ENCODE assay signal across 10 cellular contexts in the genomic region with DNA sequence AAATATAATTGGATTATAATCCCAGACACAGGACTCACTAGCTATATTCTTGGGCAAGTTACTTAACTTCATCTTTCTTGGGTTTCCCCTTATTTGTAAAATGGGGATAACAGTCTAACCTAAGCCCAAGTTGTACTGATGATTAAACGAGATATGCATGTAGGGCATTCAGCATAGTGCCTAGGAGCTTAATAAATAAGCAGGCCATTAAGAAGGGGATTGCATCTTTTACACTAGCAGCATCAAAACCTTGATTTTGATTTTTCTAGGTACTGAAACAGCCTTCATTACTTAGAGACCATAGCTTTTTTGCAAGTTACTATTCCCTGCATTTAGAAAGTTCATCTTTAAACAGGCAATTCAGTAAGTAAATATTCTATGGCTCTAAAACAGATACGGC. TPM values are rescaled to one million over a fixed set of nuclear protein-coding genes. Genes with fewer than 3 reads are reported as not detected.
DNase-seq lines count a peak whose midpoint lies in the region; ATAC-seq, FAIRE-seq and TF ChIP-seq lines count a peak whose summit lies in the region.
"Had no signal": no experiment of that assay in that cellular context is flagged by ENCODE, and none has a peak within 500 bp of the region (broad histone marks: within the 10 kb centered on the region; RNA-seq: fewer than 3 reads in every experiment).

No MANE protein-coding gene starts in this region.

- 75 to 80% methylated on average over 1 to 2 of the region's 2 CpGs for WGBS in mesodermal cell (ENCODE audit: insufficient coverage in 2 of 2), 2 experiments

- no peak overlapping the region for H3K27ac ChIP-seq in mesodermal cell (ENCODE audit: low read depth, low read length, severe bottlenecking)

- no peaks in the 10 kb centered on the region for H3K9me3 Mint-ChIP-seq in activated naive CD8-positive, alpha-beta T cell (ENCODE audit: low read depth)
- H3K9me3 Mint-ChIP-seq in activated naive CD8-positive, alpha-beta T cell treated with anti-CD3 and anti-CD28 coated beads for 36 hours: no peaks in the 10 kb centered on the region
- H3K9me3 Mint-ChIP-seq in MCF 10A (ENCODE audit: unreplicated experiment): no peaks in the 10 kb centered on the region
- no peaks in the 10 kb centered on the region for H3K9me3 Mint-ChIP-seq in type B pancreatic cell
- H3K9me3 Mint-ChIP-seq: effector memory CD8-positive, alpha-beta T cell had no signal

- DNase-seq in activated naive CD8-positive, alpha-beta T cell treated with anti-CD3 and anti-CD28 coated beads for 36 hours: no peak
- DNase-seq in MCF 10A (ENCODE audit: unreplicated experiment): no peak
- no peak for DNase-seq in type B pancreatic cell (ENCODE audit: extremely low spot score, unreplicated experiment)
- DNase-seq in GM12891 (ENCODE audit: insufficient read length, low spot score): no peak
- no peak for DNase-seq in frontal cortex (ENCODE audit: low spot score in 2 of 2)
- DNase-seq: effector memory CD8-positive, alpha-beta T cell; GDM1 had no signal

- no peaks in the 10 kb centered on the region for H3K36me3 Mint-ChIP-seq in activated naive CD8-positive, alpha-beta T cell
- H3K36me3 Mint-ChIP-seq in activated naive CD8-positive, alpha-beta T cell treated with anti-CD3 and anti-CD28 coated beads for 36 hours: peaks cover 8% of the 10 kb centered on the region
- H3K36me3 Mint-ChIP-seq in MCF 10A (ENCODE audit: insufficient read depth, unreplicated experiment) (peaks cover 13% of the 10 kb centered on the region), type B pancreatic cell (no peaks in the 10 kb centered on the region)

- no peaks in the 10 kb centered on the region for H3K4me1 ChIP-seq in mesodermal cell (ENCODE audit: control insufficient read depth, insufficient read depth, low read length, poor library complexity, severe bottlenecking)

- H3K4me3 Mint-ChIP-seq in activated naive CD8-positive, alpha-beta T cell: peak overlapping the region; percentile 93
- no peak overlapping the region for H3K4me3 Mint-ChIP-seq in activated naive CD8-positive, alpha-beta T cell treated with anti-CD3 and anti-CD28 coated beads for 36 hours
- peak overlapping the region; percentile 78 for H3K4me3 Mint-ChIP-seq in MCF 10A (ENCODE audit: unreplicated experiment)
- H3K4me3 Mint-ChIP-seq in type B pancreatic cell: peak overlapping the region; percentile 92

- peaks cover 24% of the 10 kb centered on the region for H3K4me1 Mint-ChIP-seq in activated naive CD8-positive, alpha-beta T cell (ENCODE audit: low read depth)
- peaks cover 19% of the 10 kb centered on the region for H3K4me1 Mint-ChIP-seq in activated naive CD8-positive, alpha-beta T cell treated with anti-CD3 and anti-CD28 coated beads for 36 hours
- no peaks in the 10 kb centered on the region for H3K4me1 Mint-ChIP-seq in MCF 10A (ENCODE audit: insufficient read depth, unreplicated experiment)
- H3K4me1 Mint-ChIP-seq in type B pancreatic cell (ENCODE audit: unreplicated experiment): peaks cover 13% of the 10 kb centered on the region

- no peak for FAIRE-seq in GM12891 (lab: Jason Lieb, UNC)
- FAIRE-seq in frontal cortex (lab: Jason Lieb, UNC): no peak

- intact Hi-C loops in MCF 10A (cut with micrococcal nuclease): no loop called here

- ATAC-seq in GM21737 (IDR thresholded peaks at IDR 0.05; ENCODE audit: unreplicated experiment): no peak
- ATAC-seq: effector memory CD8-positive, alpha-beta T cell had no signal

- no TSS peak for BruUV-seq in MCF 10A (replicated peaks; lab: Mats Ljungman, UMichigan)

- peaks cover 3% of the 10 kb centered on the region for H3K36me3 ChIP-seq in mesodermal cell (ENCODE audit: control insufficient read depth, insufficient read depth, low read length)

- POLR2A ChIA-PET in MCF 10A (lab: Yijun Ruan, JAX): interaction anchor here (0.6 to 2.0 kb wide), 10 partner anchors 11 to 697 kb away, joined by 3 to 10 read pairs (median 3); no protein-coding TSS in a partner anchor

- H3K9me3 ChIP-seq in mesodermal cell (ENCODE audit: control insufficient read depth, low read length): no peaks in the 10 kb centered on the region

- no peak overlapping the region for H3K27ac Mint-ChIP-seq in activated naive CD8-positive, alpha-beta T cell
- H3K27ac Mint-ChIP-seq in activated naive CD8-positive, alpha-beta T cell treated with anti-CD3 and anti-CD28 coated beads for 36 hours: no peak overlapping the region
- H3K27ac Mint-ChIP-seq in MCF 10A (ENCODE audit: low read depth, unreplicated experiment): peak overlapping the region; percentile 75
- H3K27ac Mint-ChIP-seq in type B pancreatic cell: peak overlapping the region; percentile 83

- peak overlapping the region; percentile 74 for H3K4me3 ChIP-seq in mesodermal cell (ENCODE audit: extremely low read depth, insufficient read depth, low read length, poor library complexity, severe bottlenecking)

- CTCF ChIA-PET in MCF 10A (lab: Yijun Ruan, JAX): interaction anchor here (0.5 to 1.2 kb wide), 4 partner anchors 7 to 384 kb away, joined by 3 to 5 read pairs (median 4); no protein-coding TSS in a partner anchor

- TF ChIP-seq CTCF in MCF 10A (IDR thresholded peaks at IDR 0.05; ENCODE audit: unreplicated experiment): no peak
- no peak for TF ChIP-seq CTCF in type B pancreatic cell (conservative IDR thresholded peaks at IDR 0.05)

- no peaks in the 10 kb centered on the region for H3K27me3 Mint-ChIP-seq in activated naive CD8-positive, alpha-beta T cell
- H3K27me3 Mint-ChIP-seq in activated naive CD8-positive, alpha-beta T cell treated with anti-CD3 and anti-CD28 coated beads for 36 hours: no peaks in the 10 kb centered on the region
- H3K27me3 Mint-ChIP-seq in MCF 10A (ENCODE audit: insufficient read depth, unreplicated experiment) (no peaks in the 10 kb centered on the region), type B pancreatic cell (no peaks in the 10 kb centered on the region)

- no peak for TF ChIP-seq POLR2A in GM12891 (IDR thresholded peaks at IDR 0.05; ENCODE audit: low read depth, low read length)

TF ChIP-seq in GM12891, 5 proteins besides CTCF, POLR2A, EP300 and RAD21:
- TF ChIP-seq TAF1 (IDR thresholded peaks at IDR 0.05; ENCODE audit: low read depth, low read length): no peak
- no peak for TF ChIP-seq PAX5 (IDR thresholded peaks at IDR 0.05; ENCODE audit: insufficient read depth, low read length, severe bottlenecking)
- TF ChIP-seq POU2F2 (IDR thresholded peaks at IDR 0.05; ENCODE audit: low read depth, low read length): no peak
- TF ChIP-seq POLR2AphosphoS5 (IDR thresholded peaks at IDR 0.05; ENCODE audit: low read depth, low read length): no peak
- no peak for TF ChIP-seq SPI1 (IDR thresholded peaks at IDR 0.05; ENCODE audit: low read depth, low read length)

RNA-seq across cellular contexts. Expression of a gene that starts 2.2 kb away (rescaled TPM):
- 10 to 100 TPM; 58.0 to 59.7 TPM for total RNA-seq in activated naive CD8-positive, alpha-beta T cell treated with anti-CD3 and anti-CD28 coated beads for 36 hours
- total RNA-seq in MCF 10A (2022): 272 and 295 TPM in 2 replicates
- polyA plus RNA-seq in mesodermal cell (2013, experiment 1 of 2): 192 TPM
- 196 TPM for polyA plus RNA-seq in mesodermal cell (2013, experiment 2 of 2)
- total RNA-seq in type B pancreatic cell (ENCODE audit: low replicate concordance): 50.4 and 150 TPM in 2 replicates
- polyA plus RNA-seq in GM12891 (2012; ENCODE audit: low read depth, missing spikeins): 25.2 TPM
- 218 TPM for total RNA-seq in frontal cortex

Comparison
In these comparisons a context has a peak if more than half of its experiments do, and no peak if none do; other contexts are left out.
1. H3K27ac Mint-ChIP-seq: peak in MCF 10A (single experiment) and type B pancreatic cell (single experiment); none in activated naive CD8-positive, alpha-beta T cell (single experiment) and activated naive CD8-positive, alpha-beta T cell treated with anti-CD3 and anti-CD28 coated beads for 36 hours (single experiment).